20 cellular contexts compared by ENCODE assay signal in genomic region chr17:67672592-67672991, GRCh38. TPM values are rescaled to one million over a fixed set of nuclear protein-coding genes. Genes with fewer than 3 reads are reported as not detected.
DNase-seq lines count a peak whose midpoint lies in the region; ATAC-seq and TF ChIP-seq lines count a peak whose summit lies in the region.
"Had no signal": no experiment of that assay in that cellular context is flagged by ENCODE, and none has a peak within 500 bp of the region (broad histone marks: within the 10 kb centered on the region; RNA-seq: fewer than 3 reads in every experiment).

No MANE protein-coding gene starts in this region.

- POLR2A ChIA-PET in activated CD8-positive, alpha-beta T cell treated with anti-CD3 and anti-CD28 coated beads, Interleukin-2, amount 10 ng/mL, durations not matched to agents 7 days and 5 days (lab: Charles Lee) = no interaction called here

- no peak for ATAC-seq in activated CD8-positive, alpha-beta T cell treated with anti-CD3 and anti-CD28 coated beads, Interleukin-2, amount 10 ng/mL, durations not matched to agents 7 days and 5 days
- ATAC-seq: activated T-helper 17 cell treated with anti-CD3 and anti-CD28 coated beads, Interleukin-2, amount 50 U/mL, for 72 hours; left lung had no signal

- no peaks in the 10 kb centered on the region; the same call in 1 of the 2 replicates for H3K9me3 ChIP-seq in SJCRH30 (replicated peaks)
- H3K9me3 ChIP-seq: left lung had no signal

- peaks cover 0 to 6% (median 0%) of the 10 kb centered on the region in 5 experiments for H3K9me3 Mint-ChIP-seq in brain
- H3K9me3 Mint-ChIP-seq in activated CD8-positive, alpha-beta T cell treated with anti-CD3 and anti-CD28 coated beads, Interleukin-2, amount 10 ng/mL, durations not matched to agents 7 days and 5 days (ENCODE audit: insufficient read depth) = no peaks in the 10 kb centered on the region
- H3K9me3 Mint-ChIP-seq: activated T-helper 17 cell treated with anti-CD3 and anti-CD28 coated beads, Interleukin-2, amount 50 U/mL, for 72 hours; nephron progenitor cell; T-helper 1 cell treated with Interleukin-12 subunit alpha and Interleukin-12 subunit beta and Interleukin-4 antibody, amounts not matched to agents 30 μg/mL and 1 μg/mL, for 36 hours had no signal

- peaks cover 19% of the 10 kb centered on the region for H3K4me1 Mint-ChIP-seq in brain
- H3K4me1 Mint-ChIP-seq in activated CD8-positive, alpha-beta T cell treated with anti-CD3 and anti-CD28 coated beads, Interleukin-2, amount 10 ng/mL, durations not matched to agents 7 days and 5 days (ENCODE audit: low read depth) = no peaks in the 10 kb centered on the region
- H3K4me1 Mint-ChIP-seq: activated CD4-positive, alpha-beta T cell treated with anti-CD3 and anti-CD28 coated beads, Interleukin-2, amount 10 ng/mL, durations not matched to agents 7 days and 5 days; activated T-helper 17 cell treated with anti-CD3 and anti-CD28 coated beads, Interleukin-2, amount 50 U/mL, for 72 hours had no signal

- H3K27me3 Mint-ChIP-seq in brain = no peaks in the 10 kb centered on the region
- no peaks in the 10 kb centered on the region for H3K27me3 Mint-ChIP-seq in activated CD8-positive, alpha-beta T cell treated with anti-CD3 and anti-CD28 coated beads, Interleukin-2, amount 10 ng/mL, durations not matched to agents 7 days and 5 days (ENCODE audit: low read depth)
- H3K27me3 Mint-ChIP-seq: activated CD4-positive, alpha-beta T cell treated with anti-CD3 and anti-CD28 coated beads, Interleukin-2, amount 10 ng/mL, durations not matched to agents 7 days and 5 days; activated naive CD8-positive, alpha-beta T cell; activated T-helper 17 cell treated with anti-CD3 and anti-CD28 coated beads, Interleukin-2, amount 50 U/mL, for 72 hours had no signal

- no peaks in the 10 kb centered on the region for H3K4me1 ChIP-seq in SJCRH30
- H3K4me1 ChIP-seq: left lung had no signal

- H3K36me3 ChIP-seq in SJCRH30 = no peaks in the 10 kb centered on the region

- H3K27me3 ChIP-seq in SJCRH30 = no peaks in the 10 kb centered on the region
- H3K27me3 ChIP-seq: left lung had no signal

- CTCF ChIA-PET in activated CD8-positive, alpha-beta T cell treated with anti-CD3 and anti-CD28 coated beads, Interleukin-2, amount 10 ng/mL, durations not matched to agents 7 days and 5 days (lab: Charles Lee) = no interaction called here

- H3K27ac Mint-ChIP-seq in brain = peak overlapping the region; percentile 41 to 79 (median 76)
- H3K27ac Mint-ChIP-seq in activated CD8-positive, alpha-beta T cell treated with anti-CD3 and anti-CD28 coated beads, Interleukin-2, amount 10 ng/mL, durations not matched to agents 7 days and 5 days = no peak overlapping the region
- H3K27ac Mint-ChIP-seq: activated naive CD8-positive, alpha-beta T cell; activated T-helper 17 cell treated with anti-CD3 and anti-CD28 coated beads, Interleukin-2, amount 50 U/mL, for 72 hours; T-helper 1 cell treated with Interleukin-12 subunit alpha and Interleukin-12 subunit beta and Interleukin-4 antibody, amounts not matched to agents 30 μg/mL and 1 μg/mL, for 36 hours had no signal

- H3K4me3 Mint-ChIP-seq in brain = no peak overlapping the region
- H3K4me3 Mint-ChIP-seq in activated CD8-positive, alpha-beta T cell treated with anti-CD3 and anti-CD28 coated beads, Interleukin-2, amount 10 ng/mL, durations not matched to agents 7 days and 5 days = no peak overlapping the region
- H3K4me3 Mint-ChIP-seq: activated CD4-positive, alpha-beta T cell treated with anti-CD3 and anti-CD28 coated beads, Interleukin-2, amount 10 ng/mL, durations not matched to agents 7 days and 5 days; activated naive CD8-positive, alpha-beta T cell; activated T-helper 17 cell treated with anti-CD3 and anti-CD28 coated beads, Interleukin-2, amount 50 U/mL, for 72 hours; nephron progenitor cell; T-helper 1 cell treated with Interleukin-12 subunit alpha and Interleukin-12 subunit beta and Interleukin-4 antibody, amounts not matched to agents 30 μg/mL and 1 μg/mL, for 36 hours had no signal

- no peak for TF ChIP-seq CTCF in brain (conservative IDR thresholded peaks at IDR 0.05)

- no peak overlapping the region for H3K27ac ChIP-seq in SJCRH30
- H3K27ac ChIP-seq: BLaER1 treated with 17β-estradiol and CSF1 and Interleukin-3, amounts not matched to agents 10 nM and 100 nM; epithelial cell of prostate; left lung had no signal

- DNase-seq in DMS153 (lab: John Stamatoyannopoulos, UW) = peak; percentile 88
- peak; percentile 35 to 70 for DNase-seq in NCI-H187 (lab: John Stamatoyannopoulos, UW)
- DNase-seq in NCI-H2196 treated with DMSO at 0.1 percent for 48 hours (lab: John Stamatoyannopoulos, UW; ENCODE audit: unreplicated experiment) = peak; percentile 62
- no peak for DNase-seq in activated CD4-positive, CD25-positive, alpha-beta regulatory T cell (lab: John Stamatoyannopoulos, UW)
- DNase-seq in SJCRH30 = no peak
- DNase-seq in DMS114 treated with DMSO at 0.1 percent for 48 hours (lab: John Stamatoyannopoulos, UW; ENCODE audit: unreplicated experiment) = no peak
- DNase-seq in activated CD8-positive, alpha-beta T cell treated with anti-CD3 and anti-CD28 coated beads, Interleukin-2, amount 10 ng/mL, durations not matched to agents 7 days and 5 days = no peak
- DNase-seq: ACHN; activated CD4-positive, alpha-beta T cell treated with anti-CD3 and anti-CD28 coated beads, Interleukin-2, amount 10 ng/mL, durations not matched to agents 7 days and 5 days; HCEC 1CT; left lung; NCI-H1930; nephron progenitor cell; substantia nigra had no signal

- no peak overlapping the region for H3K4me3 ChIP-seq in SJCRH30
- H3K4me3 ChIP-seq: BLaER1 treated with 17β-estradiol and CSF1 and Interleukin-3, amounts not matched to agents 10 nM and 100 nM; left lung had no signal

- H3K36me3 Mint-ChIP-seq in brain = peaks cover 21% of the 10 kb centered on the region
- H3K36me3 Mint-ChIP-seq in activated CD8-positive, alpha-beta T cell treated with anti-CD3 and anti-CD28 coated beads, Interleukin-2, amount 10 ng/mL, durations not matched to agents 7 days and 5 days (ENCODE audit: low read depth) = peaks cover 25% of the 10 kb centered on the region

RNA-seq across cellular contexts. Expression of gene NOL11, which starts 45.1 kb away (rescaled TPM):
- polyA plus RNA-seq in brain (ENCODE audit: insufficient read depth, low read depth, low replicate concordance) = 17.4 TPM
- 109 and 115 TPM in 2 replicates for total RNA-seq in SJCRH30 (2014; rRNA removed; shearing (Covaris generic))
- 10 to 100 TPM; 54.0 to 55.6 TPM for total RNA-seq in activated CD8-positive, alpha-beta T cell treated with anti-CD3 and anti-CD28 coated beads, Interleukin-2, amount 10 ng/mL, durations not matched to agents 7 days and 5 days

Comparison
In these comparisons a context has a peak if more than half of its experiments do, and no peak if none do; other contexts are left out.
1. DNase-seq: peak in DMS153 (single experiment), NCI-H187 (2 of 2) and NCI-H2196 treated with DMSO at 0.1 percent for 48 hours (single experiment); none in activated CD4-positive, CD25-positive, alpha-beta regulatory T cell (0 of 4), SJCRH30 (0 of 2), DMS114 treated with DMSO at 0.1 percent for 48 hours (single experiment) and activated CD8-positive, alpha-beta T cell treated with anti-CD3 and anti-CD28 coated beads, Interleukin-2, amount 10 ng/mL, durations not matched to agents 7 days and 5 days (single experiment).